In genomic region chr22:17897411-17897810, GRCh38 we compare ENCODE assay signal across 16 cellular contexts.
DNase-seq lines count a peak whose midpoint lies in the region; TF ChIP-seq lines count a peak whose summit lies in the region.
"Had no signal": no experiment of that assay in that cellular context is flagged by ENCODE, and none has a peak within 500 bp of the region (broad histone marks: within the 10 kb centered on the region; RNA-seq: fewer than 3 reads in every experiment).

No MANE protein-coding gene starts in this region.

- peaks cover 32% of the 10 kb centered on the region for H3K4me1 Mint-ChIP-seq in Caco-2 (ENCODE audit: low read depth, unreplicated experiment)

- H3K4me3 Mint-ChIP-seq in Caco-2 (ENCODE audit: unreplicated experiment), result no peak overlapping the region
- H3K4me3 Mint-ChIP-seq: CD8-positive, alpha-beta T cell had no signal

- peaks cover 2% of the 10 kb centered on the region for H3K79me2 ChIP-seq in trophoblast cell (ENCODE audit: control insufficient read depth, insufficient read depth, low read length, poor library complexity)

- DNase-seq in Caco-2 (peak in 1 of 2 experiments; percentile 63), DMS79 (lab: John Stamatoyannopoulos, UW) (peak; percentile 68), left ventricle myocardium inferior (no peak), trophoblast cell (peak; percentile 58 to 89), NCI-H1930 (lab: John Stamatoyannopoulos, UW) (no peak), GOT3 (lab: John Stamatoyannopoulos, UW) (no peak), amygdala (lab: John Stamatoyannopoulos, UW) (no peak)
- DNase-seq: CD8-positive, alpha-beta T cell; DMS 273 treated with DMSO at 0.1 percent for 48 hours; EL; NCI-H2107; NCI-H446; NCI-H748 treated with DMSO at 0.1 percent for 48 hours; PC-3 had no signal

- peak overlapping the region; percentile 79 for H3K27ac ChIP-seq in left ventricle myocardium inferior (replicated peaks)
- peak overlapping the region; percentile 68 for H3K27ac ChIP-seq in trophoblast cell (ENCODE audit: low read depth, low read length)
- H3K27ac ChIP-seq: SK-N-MC had no signal

- H3K27me3 ChIP-seq in Caco-2 (replicated peaks; ENCODE audit: control insufficient read depth, insufficient read depth, low read length) (no peaks in the 10 kb centered on the region), left ventricle myocardium inferior (ENCODE audit: low read depth) (no peaks in the 10 kb centered on the region), trophoblast cell (ENCODE audit: insufficient read depth, low read length) (no peaks in the 10 kb centered on the region)

- H4K8ac ChIP-seq in trophoblast cell (ENCODE audit: low read depth, low read length), result no peak overlapping the region

- WGBS in trophoblast cell (ENCODE audit: extremely low coverage, insufficient coverage, insufficient read length), result no CpG with 5 or more reads among the region's 2 CpGs

- H2BK5ac ChIP-seq in trophoblast cell (ENCODE audit: low read depth, low read length, poor library complexity), result no peak overlapping the region

- H2BK120ac ChIP-seq in trophoblast cell (ENCODE audit: insufficient read depth, low read length, poor library complexity), result no peak overlapping the region

- H3K79me1 ChIP-seq in trophoblast cell (ENCODE audit: low read length), result peaks cover 10% of the 10 kb centered on the region

- no peak for TF ChIP-seq CTCF in Caco-2 (IDR thresholded peaks at IDR 0.05; ENCODE audit: insufficient read depth in 1 of 2, low read depth in 1 of 2, low read length in 1 of 2, severe bottlenecking in 1 of 2, unreplicated experiment in 1 of 2)
- TF ChIP-seq CTCF in left ventricle myocardium inferior (IDR thresholded peaks at IDR 0.05; ENCODE audit: borderline replicate concordance), result no peak

- H3K27me3 Mint-ChIP-seq in Caco-2 (ENCODE audit: insufficient read depth, unreplicated experiment), result no peaks in the 10 kb centered on the region

- H3K9me3 ChIP-seq in Caco-2 (no peaks in the 10 kb centered on the region), left ventricle myocardium inferior (replicated peaks) (no peaks in the 10 kb centered on the region), trophoblast cell (ENCODE audit: insufficient read depth, low read depth, low read length) (no peaks in the 10 kb centered on the region)
- H3K9me3 ChIP-seq: HAP-1 had no signal

- no peak overlapping the region for H3K9ac ChIP-seq in trophoblast cell (ENCODE audit: low read length)

- intact Hi-C loops in Caco-2 (cut with micrococcal nuclease; ENCODE audit: unreplicated experiment), result loop anchor here (2.0 to 10.0 kb wide), 4 partner anchors 25 to 180 kb away; partner anchors contain the start of gene PEX26
- intact Hi-C loops in left ventricle myocardium inferior (cut with micrococcal nuclease), result no loop called here

- H3K27ac Mint-ChIP-seq in Caco-2 (ENCODE audit: unreplicated experiment), result peak overlapping the region; percentile 73
- H3K27ac Mint-ChIP-seq: CD8-positive, alpha-beta T cell had no signal

- H2AK5ac ChIP-seq in trophoblast cell (ENCODE audit: low read length), result no peak overlapping the region

- no peak overlapping the region for H4K12ac ChIP-seq in trophoblast cell (ENCODE audit: low read depth, low read length)

- CTCF ChIA-PET in Caco-2 (lab: Charles Lee), result no interaction called here

- peaks cover 60% of the 10 kb centered on the region for H3K36me3 Mint-ChIP-seq in Caco-2 (ENCODE audit: insufficient read depth, unreplicated experiment)

- no peak overlapping the region for H2AFZ ChIP-seq in trophoblast cell (ENCODE audit: insufficient read depth, low read length, poor library complexity)

- peaks cover 2% of the 10 kb centered on the region for H3K36me3 ChIP-seq in Caco-2 (ENCODE audit: control insufficient read depth, insufficient read depth, low read length)
- peaks cover 95% of the 10 kb centered on the region for H3K36me3 ChIP-seq in left ventricle myocardium inferior
- H3K36me3 ChIP-seq in trophoblast cell (ENCODE audit: control insufficient read depth in 1 of 2, insufficient read depth in 2 of 2, low read length in 2 of 2), result peaks cover 14 to 17% of the 10 kb centered on the region in 2 experiments

- H3K4me3 ChIP-seq in Caco-2 (ENCODE audit: low read depth, low read length) (no peak overlapping the region), left ventricle myocardium inferior (no peak overlapping the region), trophoblast cell (ENCODE audit: low read depth, low read length) (no peak overlapping the region)
- H3K4me3 ChIP-seq: HAP-1, SK-N-MC had no signal

- H3K23ac ChIP-seq in trophoblast cell (ENCODE audit: low read length), result no peak overlapping the region

- no peak overlapping the region for H3K4me2 ChIP-seq in trophoblast cell (ENCODE audit: low read length)

- BruUV-seq in Caco-2 (replicated peaks; lab: Mats Ljungman, UMichigan), result no TSS peak

- no peak overlapping the region for H3K18ac ChIP-seq in trophoblast cell (ENCODE audit: low read length)

- POLR2A ChIA-PET in Caco-2 (lab: Charles Lee), result interaction anchor here (0.6 kb wide), 1 partner anchor 180 kb away, joined by 6 read pairs; no protein-coding TSS in a partner anchor

- H2BK12ac ChIP-seq in trophoblast cell (ENCODE audit: low read length), result no peak overlapping the region

- no peak overlapping the region for H3K4ac ChIP-seq in trophoblast cell (ENCODE audit: low read depth, low read length)

- peaks cover 37% of the 10 kb centered on the region for H3K4me1 ChIP-seq in Caco-2
- H3K4me1 ChIP-seq in left ventricle myocardium inferior, result peaks cover 32% of the 10 kb centered on the region
- H3K4me1 ChIP-seq in trophoblast cell (ENCODE audit: control insufficient read depth in 1 of 2, insufficient read depth in 2 of 2, low read length in 2 of 2), result peaks cover 23 to 28% of the 10 kb centered on the region in 2 experiments
- H3K4me1 ChIP-seq: HAP-1 had no signal

- no peaks in the 10 kb centered on the region for H3K9me3 Mint-ChIP-seq in Caco-2 (ENCODE audit: unreplicated experiment)
- H3K9me3 Mint-ChIP-seq: CD8-positive, alpha-beta T cell had no signal

- H3K14ac ChIP-seq in trophoblast cell (ENCODE audit: low read length), result no peak overlapping the region

- no peak overlapping the region for H4K91ac ChIP-seq in trophoblast cell (ENCODE audit: low read depth, low read length)

Comparison
In these comparisons a context has a peak if more than half of its experiments do, and no peak if none do; other contexts are left out.
1. DNase-seq: peak in DMS79 (single experiment) and trophoblast cell (2 of 2); none in left ventricle myocardium inferior (single experiment), NCI-H1930 (0 of 2), GOT3 (single experiment) and amygdala (0 of 56).